Comparison of ENCODE assay signal across 13 cellular contexts in genomic region chr21:42862774-42863503, GRCh38. TPM values are rescaled to one million over a fixed set of nuclear protein-coding genes. Genes with fewer than 3 reads are reported as not detected.
DNase-seq lines count a peak whose midpoint lies in the region; ATAC-seq and TF ChIP-seq lines count a peak whose summit lies in the region.
"Had no signal": no experiment of that assay in that cellular context is flagged by ENCODE, and none has a peak within 500 bp of the region (broad histone marks: within the 10 kb centered on the region; RNA-seq: fewer than 3 reads in every experiment).

No MANE protein-coding gene starts in this region.

- no peak overlapping the region for H3K27ac ChIP-seq in colonic mucosa
- H3K27ac ChIP-seq in neuronal stem cell (replicated peaks; ENCODE audit: low read length), result no peak overlapping the region
- H3K27ac ChIP-seq: heart right ventricle had no signal

- no peak overlapping the region for H3K4ac ChIP-seq in neuronal stem cell (ENCODE audit: low read length)

- H3K36me3 ChIP-seq in colonic mucosa (no peaks in the 10 kb centered on the region), neuronal stem cell (replicated peaks in 1 of 2; ENCODE audit: control insufficient read depth in 2 of 2, insufficient read depth in 2 of 2, low read length in 2 of 2) (peaks cover 31 to 89% of the 10 kb centered on the region in 2 donors)

- no peak overlapping the region for H2AK5ac ChIP-seq in neuronal stem cell (ENCODE audit: low read depth, low read length)

- H4K91ac ChIP-seq in neuronal stem cell (ENCODE audit: low read depth, low read length, poor library complexity), result no peak overlapping the region

- H3K79me1 ChIP-seq in neuronal stem cell (ENCODE audit: low read depth, low read length), result peaks cover 24% of the 10 kb centered on the region

- H3K14ac ChIP-seq in neuronal stem cell (ENCODE audit: low read length), result no peak overlapping the region

- peak overlapping the region; percentile 58 for H3K23ac ChIP-seq in neuronal stem cell (ENCODE audit: low read depth, low read length, poor library complexity)

- WGBS in neuronal stem cell (ENCODE audit: extremely low coverage in 2 of 2, insufficient read length in 2 of 2, insufficient replicate concordance in 1 of 2), 2 donors, result no CpG with 5 or more reads among the region's 21 CpGs

- H3K4me1 ChIP-seq in colonic mucosa, result no peaks in the 10 kb centered on the region
- H3K4me1 ChIP-seq in neuronal stem cell (ENCODE audit: control insufficient read depth in 2 of 2, insufficient read depth in 1 of 2, low read depth in 1 of 2, low read length in 2 of 2), result no peaks in the 10 kb centered on the region
- H3K4me1 ChIP-seq: HAP-1 had no signal

- H2BK15ac ChIP-seq in neuronal stem cell (ENCODE audit: low read length), result no peak overlapping the region

- no peak for ATAC-seq in GM19328 (IDR thresholded peaks at IDR 0.05; ENCODE audit: unreplicated experiment)
- ATAC-seq in omental fat pad (ENCODE audit: low FRiP score), result no peak
- ATAC-seq: heart right ventricle had no signal

- intact Hi-C loops in colonic mucosa (cut with DNase I), result no loop called here

- H3K9me3 ChIP-seq in colonic mucosa, result no peaks in the 10 kb centered on the region
- no peaks in the 10 kb centered on the region for H3K9me3 ChIP-seq in neuronal stem cell (replicated peaks in 1 of 2; ENCODE audit: control insufficient read depth in 2 of 2, insufficient read depth in 1 of 2, low read depth in 1 of 2, low read length in 2 of 2)
- H3K9me3 ChIP-seq: HAP-1, heart right ventricle had no signal

- H3K18ac ChIP-seq in neuronal stem cell (ENCODE audit: low read length), result no peak overlapping the region

- no peak overlapping the region for H4K8ac ChIP-seq in neuronal stem cell (ENCODE audit: low read depth, low read length)

- H3K27me3 ChIP-seq in colonic mucosa (no peaks in the 10 kb centered on the region), neuronal stem cell (ENCODE audit: control insufficient read depth in 3 of 3, insufficient read depth in 3 of 3, low read depth in 1 of 3, low read length in 3 of 3) (no peaks in the 10 kb centered on the region)
- H3K27me3 ChIP-seq: heart right ventricle had no signal

- DNase-seq in NCI-H345 (lab: John Stamatoyannopoulos, UW) (peak; percentile 40), NCI-H345 treated with DMSO at 0.1 percent for 48 hours (lab: John Stamatoyannopoulos, UW; ENCODE audit: unreplicated experiment) (no peak), NCI-H2196 (lab: John Stamatoyannopoulos, UW; ENCODE audit: unreplicated experiment) (peak; percentile 71), colonic mucosa (peak; percentile 58), neuronal stem cell (ENCODE audit: low spot score) (no peak), kidney tubule cell (ENCODE audit: low spot score) (no peak), omental fat pad (ENCODE audit: low spot score) (no peak)
- DNase-seq: heart right ventricle; KG1; NCI-H446; stimulated activated CD4-positive, alpha-beta T cell treated with anti-CD3 and anti-CD28 coated beads, Interleukin-15, amount 100 ng/mL, for 24 hours had no signal

- no peak for TF ChIP-seq CTCF in colonic mucosa (IDR thresholded peaks at IDR 0.05)
- TF ChIP-seq CTCF in omental fat pad (IDR thresholded peaks at IDR 0.05), result no peak

- H2BK120ac ChIP-seq in neuronal stem cell (ENCODE audit: low read depth, low read length), result no peak overlapping the region

- H2BK12ac ChIP-seq in neuronal stem cell (ENCODE audit: low read length), result peak overlapping the region; percentile 0

- no peak overlapping the region for H3K4me2 ChIP-seq in neuronal stem cell (ENCODE audit: insufficient read depth, low read length, poor library complexity, severe bottlenecking)

- H3K4me3 ChIP-seq in colonic mucosa (no peak overlapping the region), neuronal stem cell (ENCODE audit: low read length in 2 of 2) (no peak overlapping the region)
- H3K4me3 ChIP-seq: HAP-1, heart right ventricle had no signal

- no peak overlapping the region for H2BK5ac ChIP-seq in neuronal stem cell (ENCODE audit: low read length)

- no peak overlapping the region for H2AFZ ChIP-seq in neuronal stem cell (ENCODE audit: low read length)

- no peak overlapping the region for H3K9ac ChIP-seq in colonic mucosa (ENCODE audit: low read depth in 2 of 2, low read length in 2 of 2)
- H3K9ac ChIP-seq in neuronal stem cell (ENCODE audit: low read depth, low read length, poor library complexity), result peak overlapping the region; percentile 12

RNA-seq across cellular contexts. Expression of gene WDR4, which starts 16.4 kb away (rescaled TPM):
- 10 to 100 TPM in 1 of 2 donors, 1 to 10 TPM in 1; 8.1 to 43.7 TPM for total RNA-seq in colonic mucosa
- 6.2 TPM for polyA plus RNA-seq in neuronal stem cell (2013, experiment 1 of 2)
- 6.2 TPM for polyA plus RNA-seq in neuronal stem cell (2013, experiment 2 of 2)
- 10 to 100 TPM in 2 of 4 donors, 1 to 10 TPM in 2; 8.5 to 28.3 (median 13.6) TPM for total RNA-seq in omental fat pad

RNA-seq across cellular contexts. Expression of gene NDUFV3, which starts 30.2 kb away (rescaled TPM):
- 10 to 100 TPM; 25.9 to 36.6 TPM for total RNA-seq in colonic mucosa
- polyA plus RNA-seq in neuronal stem cell (2013, experiment 1 of 2), result 25.5 TPM
- polyA plus RNA-seq in neuronal stem cell (2013, experiment 2 of 2), result 25.6 TPM
- 10 to 100 TPM; 45.4 to 79.0 (median 51.9) TPM for total RNA-seq in omental fat pad

Comparison
In these comparisons a context has a peak if more than half of its experiments do, and no peak if none do; other contexts are left out.
1. DNase-seq: peak in NCI-H345 (single experiment), NCI-H2196 (single experiment) and colonic mucosa (single experiment); none in NCI-H345 treated with DMSO at 0.1 percent for 48 hours (single experiment), neuronal stem cell (single experiment), kidney tubule cell (single experiment) and omental fat pad (single experiment).